In the genomic region with DNA sequence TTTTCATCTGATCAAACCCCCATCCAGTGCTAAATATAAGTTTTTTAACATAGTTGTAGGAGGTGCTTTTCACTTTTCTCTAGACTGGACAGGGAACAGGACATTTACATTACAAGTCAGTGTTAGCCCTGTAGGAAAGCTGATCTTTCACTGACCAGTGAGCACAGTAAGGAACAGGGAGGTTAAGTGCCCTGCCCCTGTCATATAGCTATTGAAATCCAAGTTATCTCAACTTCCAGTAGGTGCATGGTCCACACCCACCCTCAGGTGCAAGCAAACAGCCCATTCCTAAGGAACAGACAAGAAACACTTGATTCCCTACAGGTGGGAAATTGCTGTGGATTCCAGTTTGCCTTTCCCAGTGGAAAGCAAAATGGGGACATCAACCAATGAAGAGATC, we compare ENCODE assay signal across 25 cellular contexts.
"Had no signal": no experiment of that assay in that cellular context is flagged by ENCODE, and none has a peak within 500 bp of the region (broad histone marks: within the 10 kb centered on the region; RNA-seq: fewer than 3 reads in every experiment).

No MANE protein-coding gene starts in this region.

- H2AFZ ChIP-seq: parathyroid adenoma had no signal

- H3K9me3 ChIP-seq: lower lobe of right lung, right lobe of liver, testis, tibial artery, upper lobe of left lung, uterus had no signal

- H3K4me3 ChIP-seq: coronary artery, lower lobe of right lung, right lobe of liver, testis, tibial artery, upper lobe of left lung, uterus had no signal

- H3K27ac Mint-ChIP-seq: effector memory CD8-positive, alpha-beta T cell; immature natural killer cell; natural killer cell; progenitor cell of endocrine pancreas had no signal

- H3K4me3 Mint-ChIP-seq: effector memory CD8-positive, alpha-beta T cell; immature natural killer cell; natural killer cell had no signal

- H3K27me3 ChIP-seq: right lobe of liver, testis, tibial artery, upper lobe of left lung, uterus had no signal

- H3K9me3 Mint-ChIP-seq: effector memory CD8-positive, alpha-beta T cell; immature natural killer cell; natural killer cell had no signal

- H3K79me2 ChIP-seq: parathyroid adenoma had no signal

- FAIRE-seq: endometrium, frontal cortex, small intestine had no signal

- H3K9ac ChIP-seq: parathyroid adenoma had no signal

- H3K27me3 Mint-ChIP-seq: effector memory CD8-positive, alpha-beta T cell had no signal

- H3K36me3 Mint-ChIP-seq: natural killer cell had no signal

- H3K27ac ChIP-seq: coronary artery, lower lobe of right lung, parathyroid adenoma, right lobe of liver, testis, tibial artery, upper lobe of left lung, uterus had no signal

- H3K4me1 Mint-ChIP-seq: immature natural killer cell, natural killer cell had no signal

- H3K36me3 ChIP-seq: lower lobe of right lung, tibial artery, upper lobe of left lung, uterus had no signal

- H3K4me1 ChIP-seq: lower lobe of right lung, parathyroid adenoma, right lobe of liver, testis, tibial artery, upper lobe of left lung, uterus had no signal

- ATAC-seq: effector memory CD8-positive, alpha-beta T cell; left ventricle myocardium superior; lower lobe of right lung; natural killer cell had no signal

- DNase-seq: effector memory CD8-positive, alpha-beta T cell; erythroblast; hypothalamus; immature natural killer cell; islet precursor cell; kidney glomerular epithelial cell; left ventricle myocardium superior; lower lobe of right lung; natural killer cell; right lobe of liver; stimulated activated CD4-positive, alpha-beta T cell treated with anti-CD3 and anti-CD28 coated beads, Interleukin-15, amount 100 ng/mL, for 24 hours; stimulated activated CD4-positive, alpha-beta T cell treated with anti-CD3 and anti-CD28 coated beads, Interleukin-2, amount 100 ng/mL, for 48 hours; stimulated activated CD8-positive, alpha-beta memory T cell treated with anti-CD3 and anti-CD28 coated beads, Interleukin-4, amount 100 ng/mL, for 48 hours; stimulated activated naive CD4-positive, alpha-beta T cell treated with Interleukin-2 at 50 U/mL for 16 hours; substantia nigra; testis; tibial artery; upper lobe of left lung; uterus had no signal
